In genomic region chr2:238247002-238247822, GRCh38 we compare ENCODE assay signal across 16 cellular contexts. TPM values are rescaled to one million over a fixed set of nuclear protein-coding genes. Genes with fewer than 3 reads are reported as not detected.
DNase-seq lines count a peak whose midpoint lies in the region; ATAC-seq and TF ChIP-seq lines count a peak whose summit lies in the region.
"Had no signal": no experiment of that assay in that cellular context is flagged by ENCODE, and none has a peak within 500 bp of the region (broad histone marks: within the 10 kb centered on the region; RNA-seq: fewer than 3 reads in every experiment).

No MANE protein-coding gene starts in this region.

- H3K4me3 Mint-ChIP-seq in CD14-positive monocyte (no peak overlapping the region), neural progenitor cell (no peak overlapping the region)
- H3K4me3 Mint-ChIP-seq in activated CD8-positive, alpha-beta T cell treated with anti-CD3 and anti-CD28 coated beads, Interleukin-2, amount 10 ng/mL, durations not matched to agents 7 days and 5 days = no peak overlapping the region

- no peak overlapping the region for H3K56ac ChIP-seq in IMR-90 (ENCODE audit: extremely low read depth, insufficient read depth, low read length)

- intact Hi-C loops in CD14-positive monocyte (cut with micrococcal nuclease) (no loop called here), IMR-90 (cut with micrococcal nuclease) (no loop called here)

- H3K9me3 ChIP-seq in IMR-90 (ENCODE audit: control insufficient read depth, insufficient read depth, low read length) = no peaks in the 10 kb centered on the region
- H3K9me3 ChIP-seq in neural progenitor cell (ENCODE audit: low read depth) = no peaks in the 10 kb centered on the region
- H3K9me3 ChIP-seq: colonic mucosa had no signal

- H3K9me3 Mint-ChIP-seq in CD14-positive monocyte = peaks cover 0 to 3% (median under 1%) of the 10 kb centered on the region in 7 donors
- H3K9me3 Mint-ChIP-seq in neural progenitor cell = no peaks in the 10 kb centered on the region
- no peaks in the 10 kb centered on the region for H3K9me3 Mint-ChIP-seq in activated CD8-positive, alpha-beta T cell treated with anti-CD3 and anti-CD28 coated beads, Interleukin-2, amount 10 ng/mL, durations not matched to agents 7 days and 5 days (ENCODE audit: insufficient read depth)

- H3K4me3 ChIP-seq in IMR-90 (ENCODE audit: insufficient read depth, low read depth, low read length) (no peak overlapping the region), neural progenitor cell (no peak overlapping the region)
- H3K4me3 ChIP-seq: colonic mucosa had no signal

- no peak overlapping the region for H2AK5ac ChIP-seq in IMR-90 (ENCODE audit: low read depth, low read length)

- peak; percentile 22 for DNase-seq in CD14-positive monocyte (ENCODE audit: low spot score)
- no peak for DNase-seq in IMR-90
- no peak for DNase-seq in caudate nucleus (lab: John Stamatoyannopoulos, UW)
- no peak for DNase-seq in neural progenitor cell (ENCODE audit: low spot score)
- DNase-seq in hepatic stellate cell (ENCODE audit: low spot score) = no peak
- DNase-seq in stimulated activated CD4-positive, alpha-beta T cell treated with anti-CD3 and anti-CD28 coated beads, Interleukin-4, amount 100 ng/mL, for 1 hour = no peak
- no peak for DNase-seq in activated CD8-positive, alpha-beta T cell treated with anti-CD3 and anti-CD28 coated beads, Interleukin-2, amount 10 ng/mL, durations not matched to agents 7 days and 5 days
- DNase-seq: activated CD4-positive, alpha-beta T cell treated with anti-CD3 and anti-CD28 coated beads, Interleukin-2, amount 50 U/mL, for 48 hours; colonic mucosa; NCI-H1417 treated with DMSO at 0.1 percent for 48 hours; PC-3; substantia nigra had no signal

- no peak overlapping the region for H2AK9ac ChIP-seq in IMR-90 (replicated peaks; ENCODE audit: low read depth, low read length, poor library complexity)

- H3K27me3 Mint-ChIP-seq in CD14-positive monocyte (ENCODE audit: low read depth in 3 of 3) (peaks cover 4 to 10% (median 6%) of the 10 kb centered on the region in 3 donors), neural progenitor cell (ENCODE audit: insufficient read depth, low read depth) (no peaks in the 10 kb centered on the region)
- H3K27me3 Mint-ChIP-seq in activated CD8-positive, alpha-beta T cell treated with anti-CD3 and anti-CD28 coated beads, Interleukin-2, amount 10 ng/mL, durations not matched to agents 7 days and 5 days (ENCODE audit: low read depth) = peaks cover 2% of the 10 kb centered on the region

- H3K9ac ChIP-seq in IMR-90 (ENCODE audit: low read depth, low read length) = no peak overlapping the region
- no peak overlapping the region for H3K9ac ChIP-seq in neural progenitor cell
- H3K9ac ChIP-seq: KMS-11 had no signal

- no TSS peak for BruUV-seq in IMR-90 (replicated peaks; lab: Mats Ljungman, UMichigan)

- no peak overlapping the region; the same call in 1 of the 2 replicates for H4K91ac ChIP-seq in IMR-90 (ENCODE audit: insufficient read depth, low read depth, low read length)

- H4K5ac ChIP-seq in IMR-90 (ENCODE audit: low read depth, low read length) = no peak overlapping the region

- no peak overlapping the region for H3K14ac ChIP-seq in IMR-90 (replicated peaks; ENCODE audit: low read depth, low read length)

- no peak for TF ChIP-seq CTCF in CD14-positive monocyte (IDR thresholded peaks at IDR 0.05)
- no peak for TF ChIP-seq CTCF in IMR-90 (conservative IDR thresholded peaks at IDR 0.05; ENCODE audit: low read depth, low read length)
- no peak for TF ChIP-seq CTCF in neural progenitor cell (IDR thresholded peaks at IDR 0.05)

- no peaks in the 10 kb centered on the region for H4K20me1 ChIP-seq in IMR-90 (ENCODE audit: insufficient read depth, low read length)
- H4K20me1 ChIP-seq in neural progenitor cell (ENCODE audit: low read depth) = no peaks in the 10 kb centered on the region

- no peak overlapping the region for H3K18ac ChIP-seq in IMR-90 (ENCODE audit: low read depth, low read length)

- H3K79me2 ChIP-seq in neural progenitor cell (ENCODE audit: low read depth) = no peaks in the 10 kb centered on the region

- H3K9me1 ChIP-seq in IMR-90 (ENCODE audit: insufficient read depth, low read length) = no peaks in the 10 kb centered on the region

- no peak overlapping the region for H3K27ac ChIP-seq in IMR-90 (ENCODE audit: insufficient read depth, low read length)
- peak overlapping the region; percentile 26 for H3K27ac ChIP-seq in caudate nucleus (ENCODE audit: low read depth, low read length)
- no peak overlapping the region for H3K27ac ChIP-seq in neural progenitor cell
- H3K27ac ChIP-seq: colonic mucosa, epithelial cell of prostate, KMS-11 had no signal

- WGBS in IMR-90 (ENCODE audit: extremely low coverage in 2 of 2, insufficient read length in 1 of 2), 2 experiments = 92% methylated on average over 10 of the region's 13 CpGs; no CpG with 5 or more reads in 1 of the 2 experiments

- no peaks in the 10 kb centered on the region for H3K4me1 ChIP-seq in IMR-90 (ENCODE audit: control insufficient read depth, insufficient read depth, low read length)
- no peaks in the 10 kb centered on the region for H3K4me1 ChIP-seq in neural progenitor cell

- no peak for TF ChIP-seq POLR2A in IMR-90 (IDR thresholded peaks at IDR 0.05; ENCODE audit: low read depth, low read length)

- H3K27me3 ChIP-seq in IMR-90 (ENCODE audit: control insufficient read depth, insufficient read depth, low read length) = no peaks in the 10 kb centered on the region
- peaks cover 5% of the 10 kb centered on the region for H3K27me3 ChIP-seq in neural progenitor cell
- H3K27me3 ChIP-seq: colonic mucosa had no signal

- no peak overlapping the region for H4K8ac ChIP-seq in IMR-90 (ENCODE audit: low read depth in 2 of 2, low read length in 2 of 2)

- no peak for TF ChIP-seq RAD21 in IMR-90 (IDR thresholded peaks at IDR 0.05; ENCODE audit: low read length)

- H2BK15ac ChIP-seq in IMR-90 (ENCODE audit: low read depth, low read length) = no peak overlapping the region

- H3K23ac ChIP-seq in IMR-90 (ENCODE audit: low read depth, low read length) = no peak overlapping the region

- peaks cover 62 to 71% of the 10 kb centered on the region in 2 donors for H3K36me3 Mint-ChIP-seq in CD14-positive monocyte
- H3K36me3 Mint-ChIP-seq in neural progenitor cell = peaks cover 11% of the 10 kb centered on the region
- H3K36me3 Mint-ChIP-seq in activated CD8-positive, alpha-beta T cell treated with anti-CD3 and anti-CD28 coated beads, Interleukin-2, amount 10 ng/mL, durations not matched to agents 7 days and 5 days (ENCODE audit: low read depth) = peaks cover 17% of the 10 kb centered on the region

- H2BK5ac ChIP-seq in IMR-90 (ENCODE audit: low read depth, low read length, poor library complexity, severe bottlenecking) = no peak overlapping the region

- H3K4ac ChIP-seq in IMR-90 (ENCODE audit: low read depth, low read length) = no peak overlapping the region

- H2AFZ ChIP-seq in IMR-90 (replicated peaks; ENCODE audit: low read length, poor library complexity) (no peak overlapping the region), neural progenitor cell (replicated peaks) (no peak overlapping the region)

- no peaks in the 10 kb centered on the region for H3K79me1 ChIP-seq in IMR-90 (ENCODE audit: low read depth in 1 of 2, low read length in 2 of 2)

- ATAC-seq in IMR-90 (ENCODE audit: low read depth) (no peak), HG03039 (IDR thresholded peaks at IDR 0.05; ENCODE audit: unreplicated experiment) (no peak)
- no peak for ATAC-seq in activated CD8-positive, alpha-beta T cell treated with anti-CD3 and anti-CD28 coated beads, Interleukin-2, amount 10 ng/mL, durations not matched to agents 7 days and 5 days
- ATAC-seq: PC-3, SK-N-SH treated with all-trans-retinoic acid at 6 μM for 48 hours had no signal

- H3K36me3 ChIP-seq in IMR-90 (ENCODE audit: control insufficient read depth, insufficient read depth, low read length) (peaks cover 11% of the 10 kb centered on the region), neural progenitor cell (no peaks in the 10 kb centered on the region)
- H3K36me3 ChIP-seq: colonic mucosa had no signal

- POLR2A ChIA-PET in IMR-90 (lab: Charles Lee; ENCODE audit: unreplicated experiment) = no interaction called here
- POLR2A ChIA-PET in activated CD8-positive, alpha-beta T cell treated with anti-CD3 and anti-CD28 coated beads, Interleukin-2, amount 10 ng/mL, durations not matched to agents 7 days and 5 days (lab: Charles Lee) = no interaction called here

- CTCF ChIA-PET in IMR-90 (lab: Yijun Ruan, JAX) = no interaction called here
- CTCF ChIA-PET in activated CD8-positive, alpha-beta T cell treated with anti-CD3 and anti-CD28 coated beads, Interleukin-2, amount 10 ng/mL, durations not matched to agents 7 days and 5 days (lab: Charles Lee) = interaction anchor here (1.4 kb wide), 2 partner anchors 9 to 16 kb away, joined by 3 to 5 read pairs; no protein-coding TSS in a partner anchor

- peak overlapping the region in 2 of 7 donors; percentile 6 to 31 for H3K27ac Mint-ChIP-seq in CD14-positive monocyte
- H3K27ac Mint-ChIP-seq in neural progenitor cell = peak overlapping the region; percentile 35
- no peak overlapping the region for H3K27ac Mint-ChIP-seq in activated CD8-positive, alpha-beta T cell treated with anti-CD3 and anti-CD28 coated beads, Interleukin-2, amount 10 ng/mL, durations not matched to agents 7 days and 5 days

- H2BK20ac ChIP-seq in IMR-90 (ENCODE audit: low read depth, low read length) = no peak overlapping the region

- in situ Hi-C loops in IMR-90 (cut with MboI; ENCODE audit: low sequenced_read_pairs) = no loop called here

- H3K4me1 Mint-ChIP-seq in CD14-positive monocyte = peaks cover 4% of the 10 kb centered on the region
- H3K4me1 Mint-ChIP-seq in neural progenitor cell = peaks cover 9% of the 10 kb centered on the region
- no peaks in the 10 kb centered on the region for H3K4me1 Mint-ChIP-seq in activated CD8-positive, alpha-beta T cell treated with anti-CD3 and anti-CD28 coated beads, Interleukin-2, amount 10 ng/mL, durations not matched to agents 7 days and 5 days (ENCODE audit: low read depth)

- H3K4me2 ChIP-seq in IMR-90 (ENCODE audit: low read depth, low read length) (no peak overlapping the region), neural progenitor cell (no peak overlapping the region)
- H3K4me2 ChIP-seq: KMS-11 had no signal

- no peak overlapping the region for H2BK120ac ChIP-seq in IMR-90 (ENCODE audit: low read depth, low read length)

- dilution Hi-C loops in IMR-90 (cut with HindIII; ENCODE audit: low sequenced_read_pairs, unreplicated experiment) = no loop called here

- peaks cover 17% of the 10 kb centered on the region for H3F3A ChIP-seq in neural progenitor cell (ENCODE audit: low read depth)

RNA-seq across cellular contexts. Expression of gene HES6, which starts 7.4 kb away (rescaled TPM):
- 1 to 10 TPM; 2.1 to 4.0 TPM for polyA plus RNA-seq in CD14-positive monocyte
- 1.3 and 1.4 TPM in 2 replicates for total RNA-seq in IMR-90 (2012; rRNA removed)
- 3.3 TPM in 2 replicates for polyA plus RNA-seq in IMR-90 (2012; rRNA removed)
- 3.6 and 6.2 TPM in 2 replicates for polyA plus RNA-seq in IMR-90 (2012; cell fraction: cytosol; rRNA removed)
- 9.5 and 25.2 TPM in 2 replicates for polyA plus RNA-seq in IMR-90 (2012; cell fraction: nucleus; rRNA removed; ENCODE audit: low replicate concordance)
- total RNA-seq in neural progenitor cell (ENCODE audit: low replicate concordance) = 5.3 and 29.3 TPM in 2 replicates
- 1 to 10 TPM; 4.7 to 4.8 TPM for total RNA-seq in activated CD8-positive, alpha-beta T cell treated with anti-CD3 and anti-CD28 coated beads, Interleukin-2, amount 10 ng/mL, durations not matched to agents 7 days and 5 days

RNA-seq across cellular contexts. Expression of gene PER2, which starts 41.2 kb away (rescaled TPM):
- polyA plus RNA-seq in CD14-positive monocyte = 1 to 10 TPM; 1.6 to 3.1 TPM
- 2.8 and 3.2 TPM in 2 replicates for total RNA-seq in IMR-90 (2012; rRNA removed)
- 1.7 and 2.1 TPM in 2 replicates for polyA plus RNA-seq in IMR-90 (2012; rRNA removed)
- polyA plus RNA-seq in IMR-90 (2012; cell fraction: cytosol; rRNA removed) = 0.60 and 0.80 TPM in 2 replicates
- 4.5 and 5.2 TPM in 2 replicates for polyA plus RNA-seq in IMR-90 (2012; cell fraction: nucleus; rRNA removed; ENCODE audit: low replicate concordance)
- 1.4 and 2.6 TPM in 2 replicates for total RNA-seq in neural progenitor cell (ENCODE audit: low replicate concordance)
- 10 to 100 TPM; 14.6 to 17.6 TPM for total RNA-seq in activated CD8-positive, alpha-beta T cell treated with anti-CD3 and anti-CD28 coated beads, Interleukin-2, amount 10 ng/mL, durations not matched to agents 7 days and 5 days

RNA-seq across cellular contexts. Expression of gene ILKAP, which starts 43.7 kb away (rescaled TPM):
- polyA plus RNA-seq in CD14-positive monocyte (10 to 100 TPM; 23.2 to 29.3 TPM), IMR-90 (2012; rRNA removed) (44.2 and 44.4 TPM in 2 replicates)
- total RNA-seq in IMR-90 (2012; rRNA removed) (13.3 and 15.3 TPM in 2 replicates), neural progenitor cell (ENCODE audit: low replicate concordance) (19.0 and 24.7 TPM in 2 replicates)
- 23.3 and 46.0 TPM in 2 replicates for polyA plus RNA-seq in IMR-90 (2012; cell fraction: cytosol; rRNA removed)
- 79.8 and 140 TPM in 2 replicates for polyA plus RNA-seq in IMR-90 (2012; cell fraction: nucleus; rRNA removed; ENCODE audit: low replicate concordance)
- 10 to 100 TPM; 58.3 to 62.7 TPM for total RNA-seq in activated CD8-positive, alpha-beta T cell treated with anti-CD3 and anti-CD28 coated beads, Interleukin-2, amount 10 ng/mL, durations not matched to agents 7 days and 5 days
